8 cellular contexts compared by ENCODE assay signal in the genomic region with DNA sequence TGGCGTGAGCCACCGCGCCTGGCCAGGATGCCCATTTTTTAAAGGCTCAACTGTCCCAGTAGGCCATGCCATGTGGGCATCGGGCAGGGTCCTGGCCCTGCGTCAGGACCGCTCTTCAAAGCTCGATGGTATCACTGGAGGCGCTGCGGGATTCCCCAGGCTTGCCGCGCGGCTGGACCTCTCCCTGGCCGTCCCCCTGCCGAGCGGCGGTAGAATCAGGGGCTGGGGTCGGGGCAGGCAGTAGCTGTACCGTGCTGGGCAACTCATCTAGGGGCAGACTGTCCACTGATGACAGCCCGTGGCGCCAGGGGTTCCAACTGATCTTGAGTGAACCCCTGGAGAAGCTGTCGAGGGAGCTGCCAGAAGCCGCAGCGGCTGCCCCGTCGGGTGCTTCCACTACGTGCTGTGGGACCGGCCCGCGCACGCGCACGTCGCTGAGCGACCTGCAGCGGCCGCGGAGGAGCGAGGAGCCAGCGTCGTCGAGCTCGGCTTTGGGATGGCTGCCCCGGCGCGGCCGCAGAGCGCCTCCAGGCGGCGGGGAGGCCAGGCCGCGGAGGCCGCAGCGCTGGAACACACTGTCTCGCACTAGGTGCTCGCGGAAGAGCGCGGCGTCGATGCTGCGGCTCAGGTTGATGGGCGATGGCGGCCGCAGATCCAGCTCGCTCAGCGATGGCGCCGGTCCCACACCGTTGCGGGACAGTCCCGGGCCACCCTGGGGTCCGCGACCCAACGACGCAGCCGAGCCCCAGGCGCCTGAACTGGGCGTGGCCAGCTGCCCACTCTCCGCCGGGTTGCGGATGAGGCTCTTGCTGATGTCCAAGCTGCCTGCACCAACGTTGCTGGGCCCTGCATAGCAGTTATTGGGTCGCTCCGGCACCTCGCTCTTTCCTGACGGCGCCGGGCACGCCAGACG. TPM values are rescaled to one million over a fixed set of nuclear protein-coding genes. Genes with fewer than 3 reads are reported as not detected.
DNase-seq lines count a peak whose midpoint lies in the region; ATAC-seq and TF ChIP-seq lines count a peak whose summit lies in the region.

No MANE protein-coding gene starts in this region.

- H3K27ac Mint-ChIP-seq in stimulated activated naive CD8-positive, alpha-beta T cell treated with anti-CD3 and anti-CD28 coated beads, Interleukin-15, amount 100 ng/mL, for 72 hours, result peak overlapping the region; percentile 81 to 91

- H3K4me3 ChIP-seq in SK-N-MC (peak overlapping the region; percentile 68), gastroesophageal sphincter (peak overlapping the region; percentile 44 to 74), neuronal stem cell (ENCODE audit: low read length in 2 of 2) (peak overlapping the region in 1 of 2 donors; percentile 80)

- H2BK5ac ChIP-seq in neuronal stem cell (ENCODE audit: low read length), result peak overlapping the region; percentile 71

- peak overlapping the region; percentile 86 for H4K8ac ChIP-seq in neuronal stem cell (ENCODE audit: low read depth, low read length)

- no peak overlapping the region for H3K9ac ChIP-seq in SK-N-MC (ENCODE audit: insufficient read length)
- H3K9ac ChIP-seq in neuronal stem cell (ENCODE audit: low read depth, low read length, poor library complexity), result peak overlapping the region; percentile 93

- ATAC-seq in gastroesophageal sphincter (peak; percentile 92), GM21717 (IDR thresholded peaks at IDR 0.05; ENCODE audit: unreplicated experiment) (no peak)
- peak; percentile 82 for ATAC-seq in stimulated activated naive CD8-positive, alpha-beta T cell treated with anti-CD3 and anti-CD28 coated beads, Interleukin-15, amount 100 ng/mL, for 72 hours

- H2AFZ ChIP-seq in neuronal stem cell (ENCODE audit: low read length), result no peak overlapping the region

- no peak overlapping the region for H2BK120ac ChIP-seq in neuronal stem cell (ENCODE audit: low read depth, low read length)

- H3K23ac ChIP-seq in neuronal stem cell (ENCODE audit: low read depth, low read length, poor library complexity), result peak overlapping the region; percentile 98

- H3K4me1 ChIP-seq in gastroesophageal sphincter (peaks cover 0 to 38% (median 9%) of the 10 kb centered on the region in 3 donors), neuronal stem cell (ENCODE audit: control insufficient read depth in 2 of 2, insufficient read depth in 1 of 2, low read depth in 1 of 2, low read length in 2 of 2) (peaks cover 0 to 10% of the 10 kb centered on the region in 2 donors)

- 2% methylated on average over 17 of the region's 90 CpGs; no CpG with 5 or more reads in 1 of the 2 donors for WGBS in gastroesophageal sphincter (ENCODE audit: low coverage in 1 of 2), 2 donors
- WGBS in neuronal stem cell (ENCODE audit: extremely low coverage in 2 of 2, insufficient read length in 2 of 2, insufficient replicate concordance in 1 of 2), 2 donors, result no CpG with 5 or more reads among the region's 90 CpGs

- no peak for TF ChIP-seq EP300 in gastroesophageal sphincter (IDR thresholded peaks at IDR 0.05)

- DNase-seq in DMS53 treated with DMSO at 0.1 percent for 48 hours (lab: John Stamatoyannopoulos, UW; ENCODE audit: unreplicated experiment) (peak; percentile 45), HT-29 (ENCODE audit: low spot score) (peak; percentile 85), SK-N-MC (ENCODE audit: low read depth, low spot score) (no peak), neuronal stem cell (ENCODE audit: low spot score) (peak; percentile 83)
- DNase-seq in activated naive CD4-positive, alpha-beta T cell treated with anti-CD3 and anti-CD28 coated beads, Interleukin-2, amount 50 U/mL, for 16 hours, result peak; percentile 84
- DNase-seq in stimulated activated naive CD8-positive, alpha-beta T cell treated with anti-CD3 and anti-CD28 coated beads, Interleukin-15, amount 100 ng/mL, for 72 hours, result peak; percentile 83 to 86

- H2BK15ac ChIP-seq in neuronal stem cell (ENCODE audit: low read length), result peak overlapping the region; percentile 94

- no peak overlapping the region for H3K27ac ChIP-seq in SK-N-MC
- H3K27ac ChIP-seq in gastroesophageal sphincter, result peak overlapping the region; percentile 66 to 94 (median 94)
- peak overlapping the region; percentile 17 for H3K27ac ChIP-seq in neuronal stem cell (replicated peaks; ENCODE audit: low read length)

- H3K27me3 ChIP-seq in gastroesophageal sphincter (no peaks in the 10 kb centered on the region), neuronal stem cell (ENCODE audit: control insufficient read depth in 3 of 3, insufficient read depth in 3 of 3, low read depth in 1 of 3, low read length in 3 of 3) (peaks cover 0 to 2% (median 0%) of the 10 kb centered on the region in 3 experiments)

- peak overlapping the region; percentile 79 for H3K14ac ChIP-seq in neuronal stem cell (ENCODE audit: low read length)

- peak overlapping the region; percentile 90 for H2AK5ac ChIP-seq in neuronal stem cell (ENCODE audit: low read depth, low read length)

- peak overlapping the region; percentile 99 for H3K4ac ChIP-seq in neuronal stem cell (ENCODE audit: low read length)

- H2BK12ac ChIP-seq in neuronal stem cell (ENCODE audit: low read length), result peak overlapping the region; percentile 68

- peak in 3 of 4 experiments; percentile 87 to 89 (median 88) for TF ChIP-seq CTCF in gastroesophageal sphincter (IDR thresholded peaks at IDR 0.05)

- peak overlapping the region; percentile 87 for H3K4me2 ChIP-seq in neuronal stem cell (ENCODE audit: insufficient read depth, low read length, poor library complexity, severe bottlenecking)

- no peaks in the 10 kb centered on the region for H3K9me3 ChIP-seq in SK-N-MC (ENCODE audit: low read depth, low read length)
- no peaks in the 10 kb centered on the region for H3K9me3 ChIP-seq in gastroesophageal sphincter
- peaks cover 0 to 1% of the 10 kb centered on the region in 2 donors for H3K9me3 ChIP-seq in neuronal stem cell (replicated peaks in 1 of 2; ENCODE audit: control insufficient read depth in 2 of 2, insufficient read depth in 1 of 2, low read depth in 1 of 2, low read length in 2 of 2)

- TF ChIP-seq POLR2A in gastroesophageal sphincter (IDR thresholded peaks at IDR 0.05), result peak; percentile 70 to 71

- H3K4me1 Mint-ChIP-seq in stimulated activated naive CD8-positive, alpha-beta T cell treated with anti-CD3 and anti-CD28 coated beads, Interleukin-15, amount 100 ng/mL, for 72 hours, result peaks cover 31% of the 10 kb centered on the region

- peaks cover 5% of the 10 kb centered on the region for H3K79me1 ChIP-seq in neuronal stem cell (ENCODE audit: low read depth, low read length)

- H3K36me3 ChIP-seq in SK-N-MC (ENCODE audit: insufficient read depth, low read length), result no peaks in the 10 kb centered on the region
- H3K36me3 ChIP-seq in gastroesophageal sphincter, result peaks cover 0 to 51% of the 10 kb centered on the region in 2 donors
- H3K36me3 ChIP-seq in neuronal stem cell (replicated peaks in 1 of 2; ENCODE audit: control insufficient read depth in 2 of 2, insufficient read depth in 2 of 2, low read length in 2 of 2), result peaks cover 12 to 36% of the 10 kb centered on the region in 2 donors

- no peak overlapping the region for H4K91ac ChIP-seq in neuronal stem cell (ENCODE audit: low read depth, low read length, poor library complexity)

- no peaks in the 10 kb centered on the region for H3K27me3 Mint-ChIP-seq in stimulated activated naive CD8-positive, alpha-beta T cell treated with anti-CD3 and anti-CD28 coated beads, Interleukin-15, amount 100 ng/mL, for 72 hours

- peak overlapping the region; percentile 84 to 93 for H3K4me3 Mint-ChIP-seq in stimulated activated naive CD8-positive, alpha-beta T cell treated with anti-CD3 and anti-CD28 coated beads, Interleukin-15, amount 100 ng/mL, for 72 hours

- peak overlapping the region; percentile 97 for H3K18ac ChIP-seq in neuronal stem cell (ENCODE audit: low read length)

- H3K9me3 Mint-ChIP-seq in stimulated activated naive CD8-positive, alpha-beta T cell treated with anti-CD3 and anti-CD28 coated beads, Interleukin-15, amount 100 ng/mL, for 72 hours, result no peaks in the 10 kb centered on the region

RNA-seq across cellular contexts. Expression of a gene that starts 5.8 kb away (rescaled TPM):
- total RNA-seq in HT-29 (2014; rRNA removed; shearing (Covaris generic)), result 0.65 and 0.89 TPM in 2 replicates
- total RNA-seq in gastroesophageal sphincter, result 1 to 10 TPM; 1.3 to 3.6 (median 2.7) TPM
- polyA plus RNA-seq in neuronal stem cell (2013, experiment 1 of 2), result 5.2 TPM
- 5.6 TPM for polyA plus RNA-seq in neuronal stem cell (2013, experiment 2 of 2)

RNA-seq across cellular contexts. Expression of a gene that starts 12.7 kb away (rescaled TPM):
- total RNA-seq in HT-29 (2014; rRNA removed; shearing (Covaris generic)), result 10.4 and 12.9 TPM in 2 replicates
- 10 to 100 TPM; 54.3 to 80.0 (median 64.6) TPM for total RNA-seq in gastroesophageal sphincter
- 10.5 TPM for polyA plus RNA-seq in neuronal stem cell (2013, experiment 1 of 2)
- polyA plus RNA-seq in neuronal stem cell (2013, experiment 2 of 2), result 10.9 TPM

RNA-seq across cellular contexts. Expression of a gene that starts 29.5 kb away (rescaled TPM):
- total RNA-seq in HT-29 (2014; rRNA removed; shearing (Covaris generic)), result 18.6 and 23.4 TPM in 2 replicates
- total RNA-seq in gastroesophageal sphincter, result 10 to 100 TPM; 31.0 to 64.0 (median 52.8) TPM
- polyA plus RNA-seq in neuronal stem cell (2013, experiment 1 of 2), result 5.4 TPM
- polyA plus RNA-seq in neuronal stem cell (2013, experiment 2 of 2), result 6.0 TPM

RNA-seq across cellular contexts. Expression of a gene that starts 40.3 kb away (rescaled TPM):
- 35.5 and 41.7 TPM in 2 replicates for total RNA-seq in HT-29 (2014; rRNA removed; shearing (Covaris generic))
- 10 to 100 TPM; 38.8 to 81.6 (median 73.9) TPM for total RNA-seq in gastroesophageal sphincter
- 24.9 TPM for polyA plus RNA-seq in neuronal stem cell (2013, experiment 1 of 2)
- 24.7 TPM for polyA plus RNA-seq in neuronal stem cell (2013, experiment 2 of 2)

RNA-seq across cellular contexts. Expression of a gene that starts 43.7 kb away (rescaled TPM):
- total RNA-seq in HT-29 (2014; rRNA removed; shearing (Covaris generic)), result 13.4 and 17.0 TPM in 2 replicates
- under 1 TPM; 0.47 to 0.85 (median 0.79) TPM for total RNA-seq in gastroesophageal sphincter
- polyA plus RNA-seq in neuronal stem cell (2013, experiment 1 of 2), result 0.77 TPM
- 0.57 TPM for polyA plus RNA-seq in neuronal stem cell (2013, experiment 2 of 2)
